8 cellular contexts compared by ENCODE assay signal in genomic region chr15:64825431-64826294, GRCh38. TPM values are rescaled to one million over a fixed set of nuclear protein-coding genes. Genes with fewer than 3 reads are reported as not detected.
A peak's percentile ranks its signal among the peaks of the same experiment; 100 is the strongest.
DNase-seq lines count a peak whose midpoint lies in the region; ATAC-seq and TF ChIP-seq lines count a peak whose summit lies in the region.

PIF1 (minus strand) TSS chr15:64825647; CDS start chr15:64824335, 1,312 bp downstream.

- H3K9me3 ChIP-seq in OCI-LY3 (ENCODE audit: insufficient read depth, low read length): no peaks in the 10 kb centered on the region

- H3K36me3 ChIP-seq in OCI-LY3 (replicated peaks; ENCODE audit: low read depth, low read length): peaks cover 25% of the 10 kb centered on the region

- H3K27ac ChIP-seq in OCI-LY3 (ENCODE audit: low read length): peak within 1 kb of the TSS; percentile 86

- H3K79me2 ChIP-seq in OCI-LY3 (ENCODE audit: low read length): peaks cover 35% of the 10 kb centered on the region

- peak; percentile 90 for DNase-seq in DMS 273 treated with DMSO at 0.1 percent for 48 hours (lab: John Stamatoyannopoulos, UW)
- peak; percentile 92 for DNase-seq in HuH-7.5 (ENCODE audit: low spot score)
- peak; percentile 79 for DNase-seq in activated CD8-positive, alpha-beta memory T cell treated with anti-CD3 and anti-CD28 coated beads, Interleukin-2, amount 50 U/mL, for 4 hours
- DNase-seq in endothelial cell (ENCODE audit: low spot score): peak; percentile 80
- peak; percentile 94 for DNase-seq in midbrain (lab: John Stamatoyannopoulos, UW)
- DNase-seq in stimulated activated CD8-positive, alpha-beta memory T cell treated with anti-CD3 and anti-CD28 coated beads, Interleukin-15, amount 100 ng/mL, for 48 hours (ENCODE audit: low read depth in 2 of 2): peak; percentile 81 to 85

- peak; percentile 88 for ATAC-seq in GM21528 (IDR thresholded peaks at IDR 0.05; ENCODE audit: low FRiP score, unreplicated experiment)

- peak within 1 kb of the TSS; percentile 92 for H3K27ac Mint-ChIP-seq in endothelial cell (ENCODE audit: unreplicated experiment)

- H3K27me3 ChIP-seq in OCI-LY3 (ENCODE audit: low read depth, low read length): no peaks in the 10 kb centered on the region

- H3K4me3 Mint-ChIP-seq in endothelial cell (ENCODE audit: unreplicated experiment): peak within 1 kb of the TSS; percentile 90

- peak within 1 kb of the TSS; percentile 51 for H2AFZ ChIP-seq in OCI-LY3 (ENCODE audit: low read depth, low read length)

- H3K4me1 ChIP-seq in OCI-LY3 (ENCODE audit: low read length): peaks cover 24% of the 10 kb centered on the region

- no peak for TF ChIP-seq CTCF in OCI-LY3 (IDR thresholded peaks at IDR 0.05; ENCODE audit: low read depth, low read length)
- TF ChIP-seq CTCF in endothelial cell (IDR thresholded peaks at IDR 0.05; ENCODE audit: unreplicated experiment): no peak

- peaks cover 27% of the 10 kb centered on the region for H3K4me1 Mint-ChIP-seq in endothelial cell (ENCODE audit: unreplicated experiment)

- no peaks in the 10 kb centered on the region for H4K20me1 ChIP-seq in OCI-LY3 (ENCODE audit: insufficient read depth, low read length)

- H3K4me3 ChIP-seq in OCI-LY3 (ENCODE audit: low read length): peak within 1 kb of the TSS; percentile 88

- peaks cover 6% of the 10 kb centered on the region for H3K36me3 Mint-ChIP-seq in endothelial cell (ENCODE audit: low read depth, unreplicated experiment)

- peak within 1 kb of the TSS; percentile 90 for H3K9ac ChIP-seq in OCI-LY3 (ENCODE audit: low read length)

- H3K27me3 Mint-ChIP-seq in endothelial cell (ENCODE audit: unreplicated experiment): peaks cover 3% of the 10 kb centered on the region

- H3K4me2 ChIP-seq in OCI-LY3 (ENCODE audit: low read length): peak within 1 kb of the TSS; percentile 100

- H3K9me3 Mint-ChIP-seq in endothelial cell (ENCODE audit: unreplicated experiment): no peaks in the 10 kb centered on the region

RNA-seq across cellular contexts. Expression of gene PIF1, which starts in this region (rescaled TPM):
- total RNA-seq in endothelial cell (ENCODE audit: unreplicated experiment): 4.8 TPM

Comparison
In these comparisons a context has a peak if more than half of its experiments do, and no peak if none do; other contexts are left out.
1. Peak in every context shown above with its lines: DNase-seq, ATAC-seq, H3K4me3 ChIP-seq and H3K27ac ChIP-seq.